8 cellular contexts compared by ENCODE assay signal in the genomic region with DNA sequence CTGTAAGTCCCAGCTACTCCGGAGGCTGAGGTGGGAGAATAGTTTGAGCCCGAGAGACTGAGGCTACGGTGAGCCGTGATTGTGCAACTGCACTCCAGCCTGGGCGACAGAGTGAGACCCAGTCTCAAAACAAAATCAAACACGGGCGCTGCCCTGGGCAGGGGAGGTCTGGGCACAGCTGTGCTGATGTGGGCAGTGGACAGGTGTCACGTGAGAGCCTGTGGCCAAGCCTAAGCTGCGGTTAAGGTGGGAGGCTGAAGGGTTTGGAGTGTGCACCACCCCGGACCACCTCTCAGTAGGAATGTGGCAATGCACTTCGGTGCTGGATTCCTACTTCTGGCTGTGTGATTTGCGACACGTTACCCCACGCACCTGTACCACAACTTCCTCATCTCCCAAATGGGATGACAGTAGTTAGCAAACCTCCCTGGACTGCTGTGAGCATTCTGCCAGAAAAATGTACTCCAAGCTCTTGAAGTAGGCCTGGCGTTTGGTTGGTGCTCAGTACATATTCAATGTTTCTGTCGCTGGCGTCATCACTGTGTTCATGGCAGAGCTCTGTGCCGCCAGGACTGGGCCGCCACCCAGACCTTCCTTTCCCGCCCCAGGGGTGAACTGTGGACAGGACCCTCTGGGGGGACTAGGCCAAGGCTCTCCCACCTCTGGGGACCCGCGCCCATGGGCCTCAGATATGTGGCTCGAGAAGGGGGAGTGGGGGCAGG. TPM values are rescaled to one million over a fixed set of nuclear protein-coding genes. Genes with fewer than 3 reads are reported as not detected.
DNase-seq lines count a peak whose midpoint lies in the region; ATAC-seq and TF ChIP-seq lines count a peak whose summit lies in the region.

No MANE protein-coding gene starts in this region.

- no peak for TF ChIP-seq POLR2A in NB4 (IDR thresholded peaks at IDR 0.05; ENCODE audit: extremely low read depth, insufficient read length)

- H3K36me3 Mint-ChIP-seq in CD8-positive, alpha-beta memory T cell: peaks cover 0 to 7% (median 6%) of the 10 kb centered on the region in 3 donors

- H3K4me2 ChIP-seq in osteoblast (ENCODE audit: insufficient read depth, low read length): peak overlapping the region; percentile 95

- H3K4me3 Mint-ChIP-seq in CD8-positive, alpha-beta memory T cell: peak overlapping the region; percentile 77 to 94 (median 91)

- peaks cover 3% of the 10 kb centered on the region for H4K20me1 ChIP-seq in osteoblast (ENCODE audit: insufficient read depth, low read length)

- peak overlapping the region; percentile 71 for H3K4me3 ChIP-seq in CD8-positive, alpha-beta memory T cell (ENCODE audit: low read length)
- H3K4me3 ChIP-seq in NB4 (ENCODE audit: low read depth, low read length) (peak overlapping the region; percentile 72), esophagus (ENCODE audit: low read depth in 1 of 2, low read length in 2 of 2) (peak overlapping the region; percentile 75 to 94), osteoblast (ENCODE audit: insufficient read depth, low read length) (peak overlapping the region; percentile 93)

- peak overlapping the region in 7 of 8 donors; percentile 38 to 99 (median 94) for H3K27ac Mint-ChIP-seq in CD8-positive, alpha-beta memory T cell

- H3K79me2 ChIP-seq in osteoblast (ENCODE audit: insufficient read depth, low read length): peaks cover 15% of the 10 kb centered on the region

- H3K27me3 ChIP-seq in CD8-positive, alpha-beta memory T cell (ENCODE audit: insufficient read depth, low read length, poor library complexity, severe bottlenecking): no peaks in the 10 kb centered on the region
- H3K27me3 ChIP-seq in esophagus (ENCODE audit: control insufficient read depth in 1 of 2, insufficient read depth in 2 of 2, low read length in 2 of 2) (no peaks in the 10 kb centered on the region), osteoblast (ENCODE audit: insufficient read depth, low read length) (no peaks in the 10 kb centered on the region)

- no peak for ATAC-seq in HG02678 (IDR thresholded peaks at IDR 0.05; ENCODE audit: unreplicated experiment)
- ATAC-seq in HG02970 (IDR thresholded peaks at IDR 0.05; ENCODE audit: low FRiP score, unreplicated experiment): no peak

- peak overlapping the region; percentile 99 for H2AFZ ChIP-seq in osteoblast (ENCODE audit: low read length)

- 92 to 95% methylated on average over 23 of the region's 23 CpGs for WGBS in esophagus, 2 donors

- H3K4me1 ChIP-seq in CD8-positive, alpha-beta memory T cell (ENCODE audit: insufficient read depth, low read length): peaks cover 30% of the 10 kb centered on the region
- H3K4me1 ChIP-seq in esophagus (ENCODE audit: control insufficient read depth in 2 of 2, insufficient read depth in 2 of 2, low read length in 1 of 2) (peaks cover 0 to 13% of the 10 kb centered on the region in 2 donors), osteoblast (ENCODE audit: insufficient read depth, low read length) (peaks cover 9% of the 10 kb centered on the region)

- peaks cover 0 to 2% (median 0%) of the 10 kb centered on the region in 5 donors for H3K9me3 Mint-ChIP-seq in CD8-positive, alpha-beta memory T cell

- TF ChIP-seq CTCF in NB4 (IDR thresholded peaks at IDR 0.05; ENCODE audit: low read depth, low read length) (no peak), osteoblast (IDR thresholded peaks at IDR 0.05; ENCODE audit: extremely low read depth, low read depth, low read length) (no peak)

- no peaks in the 10 kb centered on the region for H3K9me3 ChIP-seq in CD8-positive, alpha-beta memory T cell (ENCODE audit: low read length)
- H3K9me3 ChIP-seq in esophagus (ENCODE audit: control insufficient read depth in 2 of 2, insufficient read depth in 1 of 2, low read depth in 1 of 2, low read length in 1 of 2): no peaks in the 10 kb centered on the region
- H3K9me3 ChIP-seq in osteoblast (ENCODE audit: low read depth, low read length): no peaks in the 10 kb centered on the region

- CTCF ChIA-PET in CD8-positive, alpha-beta memory T cell (lab: Charles Lee): interaction anchor here (1.0 to 1.1 kb wide), 2 partner anchors 12 to 171 kb away, joined by 3 read pairs; no protein-coding TSS in a partner anchor

- POLR2A ChIA-PET in CD8-positive, alpha-beta memory T cell (lab: Charles Lee): interaction anchor here (1.0 kb wide), 2 partner anchors 70 to 94 kb away, joined by 3 to 4 read pairs; no protein-coding TSS in a partner anchor

- H3K27me3 Mint-ChIP-seq in CD8-positive, alpha-beta memory T cell: no peaks in the 10 kb centered on the region

- peak overlapping the region; percentile 84 for H3K27ac ChIP-seq in CD8-positive, alpha-beta memory T cell (ENCODE audit: low read depth, low read length)
- H3K27ac ChIP-seq in esophagus (ENCODE audit: low read depth in 2 of 2, low read length in 1 of 2): peak overlapping the region; percentile 75 to 79
- peak overlapping the region; percentile 54 for H3K27ac ChIP-seq in osteoblast (ENCODE audit: low read depth, low read length)

- H3K4me1 Mint-ChIP-seq in CD8-positive, alpha-beta memory T cell: peaks cover 29 to 40% (median 38%) of the 10 kb centered on the region in 3 donors

- DNase-seq in CD8-positive, alpha-beta memory T cell: no peak
- DNase-seq in NB4 (ENCODE audit: low read depth) (peak; percentile 14), osteoblast (ENCODE audit: insufficient read length, low spot score, missing footprints) (no peak), AG08396 (ENCODE audit: low spot score) (no peak), RPMI8226 (no peak)

- H3K36me3 ChIP-seq in CD8-positive, alpha-beta memory T cell (ENCODE audit: insufficient read depth, low read length): no peaks in the 10 kb centered on the region
- H3K36me3 ChIP-seq in esophagus (ENCODE audit: control insufficient read depth in 2 of 2, insufficient read depth in 2 of 2, low read length in 1 of 2): no peaks in the 10 kb centered on the region
- no peaks in the 10 kb centered on the region for H3K36me3 ChIP-seq in osteoblast (ENCODE audit: insufficient read depth, low read length)

RNA-seq across cellular contexts. Expression of a gene that starts 0.8 kb away (rescaled TPM):
- 10 to 100 TPM; 12.3 to 15.3 TPM for total RNA-seq in CD8-positive, alpha-beta memory T cell
- 13.0 TPM for polyA plus RNA-seq in CD8-positive, alpha-beta memory T cell
- polyA plus RNA-seq in esophagus: 1 to 10 TPM; 3.8 to 4.0 TPM
- 12.4 and 13.8 TPM in 2 replicates for total RNA-seq in osteoblast

RNA-seq across cellular contexts. Expression of a gene that starts 44.5 kb away (rescaled TPM):
- under 1 TPM; 0.31 to 0.50 TPM for total RNA-seq in CD8-positive, alpha-beta memory T cell
- polyA plus RNA-seq in CD8-positive, alpha-beta memory T cell: 1.5 TPM
- 1 to 10 TPM in 1 of 2 donors, under 1 TPM in 1; 0.57 to 1.0 TPM for polyA plus RNA-seq in esophagus
- 18.3 and 23.9 TPM in 2 replicates for total RNA-seq in osteoblast

Comparison
In these comparisons a context has a peak if more than half of its experiments do, and no peak if none do; other contexts are left out.
1. RNA of a gene that starts 44.5 kb away (total RNA-seq): 18.3 to 23.9 TPM in osteoblast; 0.31 to 0.50 TPM in CD8-positive, alpha-beta memory T cell; every median in the first group is over 10 times any median in the second.
2. Peak in every context shown above with its lines, with median percentiles within 50 percentile points of each other: H3K27ac ChIP-seq and H3K4me3 ChIP-seq.